Comparison of ENCODE assay signal across 9 cellular contexts in the genomic region with DNA sequence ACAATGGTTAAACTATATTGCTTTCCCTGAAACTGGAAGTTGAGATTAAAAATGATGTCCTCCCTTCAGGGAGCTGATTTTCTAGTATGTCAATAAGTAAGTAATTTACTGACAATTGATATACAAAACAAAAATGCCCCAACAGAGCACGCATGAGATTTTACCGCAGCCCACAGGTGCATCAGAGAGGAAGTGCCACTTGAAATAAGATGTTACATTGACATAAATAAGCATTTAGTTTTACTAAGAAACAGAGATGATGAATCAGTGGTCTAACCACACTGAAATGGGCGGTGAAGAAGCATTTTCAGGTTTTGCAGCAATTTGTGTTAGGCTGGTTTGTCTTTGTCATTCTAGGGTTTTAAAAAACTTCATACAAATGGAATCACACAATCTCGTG. TPM values are rescaled to one million over a fixed set of nuclear protein-coding genes. Genes with fewer than 3 reads are reported as not detected.
A peak's percentile ranks its signal among the peaks of the same experiment; 100 is the strongest.
DNase-seq lines count a peak whose midpoint lies in the region; ATAC-seq, FAIRE-seq and TF ChIP-seq lines count a peak whose summit lies in the region.
"Had no signal": no experiment of that assay in that cellular context is flagged by ENCODE, and none has a peak within 500 bp of the region (broad histone marks: within the 10 kb centered on the region; RNA-seq: fewer than 3 reads in every experiment).

No MANE protein-coding gene starts in this region.

- FAIRE-seq in urothelium cell line (lab: Jason Lieb, UNC): no peak

- no peak overlapping the region for H3K4me3 ChIP-seq in gastroesophageal sphincter

- H3K27me3 Mint-ChIP-seq in naive thymus-derived CD8-positive, alpha-beta T cell: no peaks in the 10 kb centered on the region

- H3K9me3 Mint-ChIP-seq in naive thymus-derived CD8-positive, alpha-beta T cell: peaks cover 0 to 3% (median 0%) of the 10 kb centered on the region in 9 donors

- TF ChIP-seq CTCF in gastroesophageal sphincter (IDR thresholded peaks at IDR 0.05): no peak

- H3K9me3 ChIP-seq in gastroesophageal sphincter: no peaks in the 10 kb centered on the region

- no peak for TF ChIP-seq EP300 in gastroesophageal sphincter (IDR thresholded peaks at IDR 0.05)

- no peak for TF ChIP-seq POLR2A in gastroesophageal sphincter (IDR thresholded peaks at IDR 0.05)

- peak; percentile 75 for ATAC-seq in GM19043 (IDR thresholded peaks at IDR 0.05; ENCODE audit: low read depth, unreplicated experiment)
- ATAC-seq in HG03135 (IDR thresholded peaks at IDR 0.05; ENCODE audit: unreplicated experiment): peak; percentile 71
- ATAC-seq in naive thymus-derived CD8-positive, alpha-beta T cell: peak; percentile 76 to 80
- ATAC-seq in gastroesophageal sphincter: no peak

- peaks cover 27 to 66% (median 63%) of the 10 kb centered on the region in 4 donors for H3K4me1 Mint-ChIP-seq in naive thymus-derived CD8-positive, alpha-beta T cell

- H3K27ac Mint-ChIP-seq in naive thymus-derived CD8-positive, alpha-beta T cell: peak overlapping the region; percentile 79 to 100 (median 98)

- H3K36me3 Mint-ChIP-seq in naive thymus-derived CD8-positive, alpha-beta T cell: no peaks in the 10 kb centered on the region

- no peak overlapping the region for H3K27ac ChIP-seq in gastroesophageal sphincter

- POLR2A ChIA-PET in naive thymus-derived CD8-positive, alpha-beta T cell (lab: Charles Lee): interaction anchor here (0.9 to 4.2 kb wide), 10 partner anchors 15 to 93 kb away, joined by 3 to 63 read pairs (median 6); a partner anchor contains a TSS

- peaks cover 5% of the 10 kb centered on the region for H3K27me3 ChIP-seq in gastroesophageal sphincter

- 83 to 86% methylated on average over 4 of the region's 4 CpGs for WGBS in gastroesophageal sphincter (ENCODE audit: low coverage in 1 of 2), 2 donors

- H3K4me3 Mint-ChIP-seq in naive thymus-derived CD8-positive, alpha-beta T cell: peak overlapping the region; percentile 24 to 88 (median 76)

- H3K36me3 ChIP-seq in gastroesophageal sphincter: no peaks in the 10 kb centered on the region

- DNase-seq in activated CD4-positive, alpha-beta T cell treated with anti-CD3 and anti-CD28 coated beads for 4 hours: peak; percentile 64 to 65
- DNase-seq in naive thymus-derived CD8-positive, alpha-beta T cell: peak; percentile 30 to 94 (median 82)
- DNase-seq in NCI-H2029 (lab: John Stamatoyannopoulos, UW) (no peak), nucleus accumbens (lab: John Stamatoyannopoulos, UW) (no peak), urothelium cell line (ENCODE audit: low spot score) (no peak)

- H3K4me1 ChIP-seq in gastroesophageal sphincter: no peaks in the 10 kb centered on the region

RNA-seq across cellular contexts. Expression of a gene that starts 8.8 kb away (rescaled TPM):
- under 1 TPM; 0.52 to 0.96 TPM for total RNA-seq in naive thymus-derived CD8-positive, alpha-beta T cell
- under 1 TPM in 1 of 3 donors, not detected in 2; 0.35 TPM for polyA plus RNA-seq in naive thymus-derived CD8-positive, alpha-beta T cell
- not detected for total RNA-seq in gastroesophageal sphincter
- total RNA-seq: epithelial cell of proximal tubule had no signal

RNA-seq across cellular contexts. Expression of a gene that starts 19.0 kb away (rescaled TPM):
- 10 to 100 TPM; 30.7 to 34.0 TPM for total RNA-seq in naive thymus-derived CD8-positive, alpha-beta T cell
- 100 to 1,000 TPM in 1 of 3 donors, 10 to 100 TPM in 2; 73.5 to 248 (median 87.9) TPM for polyA plus RNA-seq in naive thymus-derived CD8-positive, alpha-beta T cell
- 1 to 10 TPM in 2 of 4 donors, under 1 TPM in 2; 0.47 to 2.6 (median 1.1) TPM for total RNA-seq in gastroesophageal sphincter

Comparison
In these comparisons a context has a peak if more than half of its experiments do, and no peak if none do; other contexts are left out.
1. DNase-seq: peak in activated CD4-positive, alpha-beta T cell treated with anti-CD3 and anti-CD28 coated beads for 4 hours (2 of 2) and naive thymus-derived CD8-positive, alpha-beta T cell (10 of 10); none in NCI-H2029 (single experiment), nucleus accumbens (0 of 56) and urothelium cell line (single experiment).
2. RNA of a gene that starts 19.0 kb away (total RNA-seq): 30.7 to 34.0 TPM in naive thymus-derived CD8-positive, alpha-beta T cell; 0.47 to 2.6 TPM in gastroesophageal sphincter; every median in the first group is over 4 times any median in the second.